Comparison of ENCODE assay signal across 12 cellular contexts in the genomic region with DNA sequence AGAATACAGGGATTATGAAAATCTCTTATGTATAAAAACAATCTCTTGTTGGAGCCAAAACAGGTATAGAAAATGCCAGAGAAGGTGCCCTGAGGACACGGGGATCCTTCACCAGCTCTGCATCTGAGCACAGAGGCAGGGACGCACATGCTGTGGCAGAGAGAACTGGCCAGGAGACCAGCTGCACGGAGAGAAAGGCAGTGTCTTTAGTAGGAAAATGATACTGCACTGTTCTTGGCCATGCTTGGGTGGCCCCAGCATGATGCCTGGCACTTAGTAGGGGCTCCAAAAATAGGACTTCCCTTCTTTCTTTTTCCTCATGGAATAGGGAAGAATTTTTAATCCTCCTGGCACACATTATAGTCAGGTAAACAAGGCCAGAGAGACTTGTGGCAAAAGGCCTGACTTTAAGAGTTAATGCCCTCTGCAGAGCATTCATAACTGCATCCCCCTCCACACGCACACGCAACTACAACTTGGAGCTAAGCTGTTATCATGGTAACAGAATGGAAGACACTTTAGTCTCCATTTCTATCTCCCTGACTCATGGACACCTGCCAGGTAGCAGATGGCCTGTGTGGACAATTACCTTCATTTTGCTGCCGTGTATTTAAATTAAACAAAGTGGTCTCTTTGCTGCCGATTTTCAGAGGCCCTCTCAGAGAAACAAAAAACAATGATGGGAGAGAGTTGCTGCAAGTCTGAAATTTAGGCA. TPM values are rescaled to one million over a fixed set of nuclear protein-coding genes. Genes with fewer than 3 reads are reported as not detected.
A peak's percentile ranks its signal among the peaks of the same experiment; 100 is the strongest.
DNase-seq lines count a peak whose midpoint lies in the region; ATAC-seq and TF ChIP-seq lines count a peak whose summit lies in the region.
"Had no signal": no experiment of that assay in that cellular context is flagged by ENCODE, and none has a peak within 500 bp of the region (broad histone marks: within the 10 kb centered on the region; RNA-seq: fewer than 3 reads in every experiment).

No MANE protein-coding gene starts in this region.

- H4K20me1 ChIP-seq in neural progenitor cell (ENCODE audit: low read depth), result no peaks in the 10 kb centered on the region
- H4K20me1 ChIP-seq in PC-9 (ENCODE audit: insufficient read depth), result no peaks in the 10 kb centered on the region

- H3K27me3 Mint-ChIP-seq in activated CD4-positive, alpha-beta T cell treated with anti-CD3 and anti-CD28 coated beads, Interleukin-2, amount 10 ng/mL, durations not matched to agents 7 days and 5 days, result no peaks in the 10 kb centered on the region
- no peaks in the 10 kb centered on the region for H3K27me3 Mint-ChIP-seq in activated CD4-positive, alpha-beta T cell treated with anti-CD3 and anti-CD28 coated beads, Interleukin-2, amount 10 ng/mL, durations not matched to agents 24 days and 14 days
- peaks cover 2% of the 10 kb centered on the region for H3K27me3 Mint-ChIP-seq in neural progenitor cell (ENCODE audit: insufficient read depth, low read depth)
- H3K27me3 Mint-ChIP-seq: natural killer cell treated with Interleukin-12 subunit alpha and Interleukin-12 subunit beta and Interleukin-15 and Interleukin-18, amount 100 ng/mL, for 72 hours had no signal

- no peak for TF ChIP-seq POLR2A in transverse colon (IDR thresholded peaks at IDR 0.05)

- WGBS in transverse colon (ENCODE audit: low coverage in 1 of 2), 2 donors, result 63 to 68% methylated on average over 5 to 7 of the region's 7 CpGs

- no peaks in the 10 kb centered on the region for H3F3A ChIP-seq in neural progenitor cell (ENCODE audit: low read depth)
- no peaks in the 10 kb centered on the region for H3F3A ChIP-seq in PC-9 (ENCODE audit: insufficient read depth, low read depth)

- H3K27ac Mint-ChIP-seq in activated CD4-positive, alpha-beta T cell treated with anti-CD3 and anti-CD28 coated beads, Interleukin-2, amount 10 ng/mL, durations not matched to agents 7 days and 5 days, result peak overlapping the region; percentile 57
- no peak overlapping the region for H3K27ac Mint-ChIP-seq in activated CD4-positive, alpha-beta T cell treated with anti-CD3 and anti-CD28 coated beads, Interleukin-2, amount 10 ng/mL, durations not matched to agents 24 days and 14 days
- H3K27ac Mint-ChIP-seq in neural progenitor cell, result peak overlapping the region; percentile 47
- H3K27ac Mint-ChIP-seq: natural killer cell treated with Interleukin-12 subunit alpha and Interleukin-12 subunit beta and Interleukin-15 and Interleukin-18, amount 100 ng/mL, for 72 hours had no signal

- H3K27me3 ChIP-seq in neural progenitor cell (no peaks in the 10 kb centered on the region), transverse colon (no peaks in the 10 kb centered on the region), PC-9 (ENCODE audit: insufficient read depth, low read depth) (no peaks in the 10 kb centered on the region)
- H3K27me3 ChIP-seq: adrenal gland, tibial artery had no signal

- no peak overlapping the region for H3K9ac ChIP-seq in neural progenitor cell

- POLR2A ChIA-PET in activated CD4-positive, alpha-beta T cell treated with anti-CD3 and anti-CD28 coated beads, Interleukin-2, amount 10 ng/mL, durations not matched to agents 7 days and 5 days (lab: Charles Lee), result no interaction called here
- POLR2A ChIA-PET in PC-9 (lab: Charles Lee; ENCODE audit: unreplicated experiment), result no interaction called here

- H3K9me2 ChIP-seq in PC-9 (ENCODE audit: insufficient read depth), result no peaks in the 10 kb centered on the region

- H3K36me3 Mint-ChIP-seq in activated CD4-positive, alpha-beta T cell treated with anti-CD3 and anti-CD28 coated beads, Interleukin-2, amount 10 ng/mL, durations not matched to agents 7 days and 5 days (ENCODE audit: low read depth), result peaks cover 1% of the 10 kb centered on the region
- H3K36me3 Mint-ChIP-seq in activated CD4-positive, alpha-beta T cell treated with anti-CD3 and anti-CD28 coated beads, Interleukin-2, amount 10 ng/mL, durations not matched to agents 24 days and 14 days (ENCODE audit: low read depth), result no peaks in the 10 kb centered on the region
- peaks cover under 1% of the 10 kb centered on the region for H3K36me3 Mint-ChIP-seq in neural progenitor cell
- H3K36me3 Mint-ChIP-seq: natural killer cell treated with Interleukin-12 subunit alpha and Interleukin-12 subunit beta and Interleukin-15 and Interleukin-18, amount 100 ng/mL, for 72 hours had no signal

- no peaks in the 10 kb centered on the region for H3K9me3 Mint-ChIP-seq in activated CD4-positive, alpha-beta T cell treated with anti-CD3 and anti-CD28 coated beads, Interleukin-2, amount 10 ng/mL, durations not matched to agents 7 days and 5 days
- no peaks in the 10 kb centered on the region for H3K9me3 Mint-ChIP-seq in activated CD4-positive, alpha-beta T cell treated with anti-CD3 and anti-CD28 coated beads, Interleukin-2, amount 10 ng/mL, durations not matched to agents 24 days and 14 days
- H3K9me3 Mint-ChIP-seq in neural progenitor cell, result no peaks in the 10 kb centered on the region
- H3K9me3 Mint-ChIP-seq: natural killer cell treated with Interleukin-12 subunit alpha and Interleukin-12 subunit beta and Interleukin-15 and Interleukin-18, amount 100 ng/mL, for 72 hours had no signal

- H3K4me3 ChIP-seq in neural progenitor cell (no peak overlapping the region), transverse colon (no peak overlapping the region), PC-9 (no peak overlapping the region)
- H3K4me3 ChIP-seq: adrenal gland, tibial artery had no signal

- H3K4me1 ChIP-seq in neural progenitor cell, result peaks cover 4% of the 10 kb centered on the region
- no peaks in the 10 kb centered on the region for H3K4me1 ChIP-seq in transverse colon
- no peaks in the 10 kb centered on the region for H3K4me1 ChIP-seq in PC-9 (replicated peaks; ENCODE audit: insufficient read depth)
- H3K4me1 ChIP-seq: tibial artery had no signal

- H3K36me3 ChIP-seq in neural progenitor cell, result no peaks in the 10 kb centered on the region
- H3K36me3 ChIP-seq in transverse colon, result no peaks in the 10 kb centered on the region
- H3K36me3 ChIP-seq in PC-9 (ENCODE audit: low read depth), result no peaks in the 10 kb centered on the region
- H3K36me3 ChIP-seq: adrenal gland had no signal

- ATAC-seq in GM21526 (IDR thresholded peaks at IDR 0.05; ENCODE audit: low FRiP score, unreplicated experiment), result no peak
- ATAC-seq: natural killer cell treated with Interleukin-12 subunit alpha and Interleukin-12 subunit beta and Interleukin-15 and Interleukin-18, amount 100 ng/mL, for 72 hours had no signal

- H3K4me2 ChIP-seq in neural progenitor cell (no peak overlapping the region), PC-9 (no peak overlapping the region)

- no peak overlapping the region for H3K27ac ChIP-seq in neural progenitor cell
- H3K27ac ChIP-seq in transverse colon, result peak overlapping the region in 2 of 4 donors; percentile 41 to 49
- H3K27ac ChIP-seq in PC-9, result no peak overlapping the region
- H3K27ac ChIP-seq: adrenal gland, tibial artery had no signal

- no peak overlapping the region for H2AFZ ChIP-seq in neural progenitor cell (replicated peaks)
- H2AFZ ChIP-seq in PC-9, result no peak overlapping the region

- H3K4me1 Mint-ChIP-seq in activated CD4-positive, alpha-beta T cell treated with anti-CD3 and anti-CD28 coated beads, Interleukin-2, amount 10 ng/mL, durations not matched to agents 7 days and 5 days, result peaks cover 28% of the 10 kb centered on the region
- H3K4me1 Mint-ChIP-seq in activated CD4-positive, alpha-beta T cell treated with anti-CD3 and anti-CD28 coated beads, Interleukin-2, amount 10 ng/mL, durations not matched to agents 24 days and 14 days, result peaks cover 18% of the 10 kb centered on the region
- H3K4me1 Mint-ChIP-seq in neural progenitor cell, result peaks cover 22% of the 10 kb centered on the region

- H3K79me2 ChIP-seq in neural progenitor cell (ENCODE audit: low read depth) (no peaks in the 10 kb centered on the region), PC-9 (ENCODE audit: low read depth) (no peaks in the 10 kb centered on the region)

- TF ChIP-seq EP300 in transverse colon (IDR thresholded peaks at IDR 0.05; ENCODE audit: low read depth), result no peak

- DNase-seq in activated CD4-positive, alpha-beta T cell treated with anti-CD3 and anti-CD28 coated beads, Interleukin-2, amount 10 ng/mL, durations not matched to agents 7 days and 5 days, result no peak
- no peak for DNase-seq in activated CD4-positive, alpha-beta T cell treated with anti-CD3 and anti-CD28 coated beads, Interleukin-2, amount 10 ng/mL, durations not matched to agents 24 days and 14 days
- DNase-seq in NCI-H146 (lab: John Stamatoyannopoulos, UW) (peak; percentile 95), NCI-H748 (lab: John Stamatoyannopoulos, UW; ENCODE audit: unreplicated experiment) (peak; percentile 97), neural progenitor cell (ENCODE audit: low spot score) (no peak), transverse colon (no peak), PC-9 (no peak)
- DNase-seq: ACHN, tibial artery had no signal

- intact Hi-C loops in activated CD4-positive, alpha-beta T cell treated with anti-CD3 and anti-CD28 coated beads, Interleukin-2, amount 10 ng/mL, durations not matched to agents 24 days and 14 days (cut with micrococcal nuclease), result no loop called here
- intact Hi-C loops in transverse colon (cut with DNase I; ENCODE audit: low total_unique reads) (no loop called here), PC-9 (cut with micrococcal nuclease; ENCODE audit: unreplicated experiment) (no loop called here)

- BruUV-seq in PC-9 (replicated peaks; lab: Mats Ljungman, UMichigan), result no TSS peak

- H3K9me3 ChIP-seq in neural progenitor cell (ENCODE audit: low read depth), result no peaks in the 10 kb centered on the region
- H3K9me3 ChIP-seq in transverse colon, result no peaks in the 10 kb centered on the region
- H3K9me3 ChIP-seq in PC-9 (ENCODE audit: insufficient read depth, low read depth), result no peaks in the 10 kb centered on the region
- H3K9me3 ChIP-seq: adrenal gland, tibial artery had no signal

- no peak overlapping the region for H3K4me3 Mint-ChIP-seq in activated CD4-positive, alpha-beta T cell treated with anti-CD3 and anti-CD28 coated beads, Interleukin-2, amount 10 ng/mL, durations not matched to agents 7 days and 5 days
- no peak overlapping the region for H3K4me3 Mint-ChIP-seq in activated CD4-positive, alpha-beta T cell treated with anti-CD3 and anti-CD28 coated beads, Interleukin-2, amount 10 ng/mL, durations not matched to agents 24 days and 14 days
- no peak overlapping the region for H3K4me3 Mint-ChIP-seq in neural progenitor cell
- H3K4me3 Mint-ChIP-seq: natural killer cell treated with Interleukin-12 subunit alpha and Interleukin-12 subunit beta and Interleukin-15 and Interleukin-18, amount 100 ng/mL, for 72 hours had no signal

- in situ Hi-C loops in transverse colon (cut with MboI; ENCODE audit: low pct_ligation_motif_present in 1 of 4, low pct_unique_long_range_greater_than_20kb in 1 of 4, low sequenced_read_pairs in 3 of 4), result no loop called here

- no peak for TF ChIP-seq CTCF in neural progenitor cell (IDR thresholded peaks at IDR 0.05)
- TF ChIP-seq CTCF in transverse colon (IDR thresholded peaks at IDR 0.05), result no peak
- TF ChIP-seq CTCF in PC-9 (conservative IDR thresholded peaks at IDR 0.05), result no peak

- CTCF ChIA-PET in activated CD4-positive, alpha-beta T cell treated with anti-CD3 and anti-CD28 coated beads, Interleukin-2, amount 10 ng/mL, durations not matched to agents 7 days and 5 days (lab: Charles Lee), result interaction anchor here (0.6 to 1.9 kb wide), 5 partner anchors 14 to 174 kb away, joined by 3 to 6 read pairs (median 4); no protein-coding TSS in a partner anchor
- CTCF ChIA-PET in PC-9 (lab: Charles Lee), result no interaction called here

RNA-seq across cellular contexts. Expression of a gene that starts 59.7 kb away (rescaled TPM):
- total RNA-seq in activated CD4-positive, alpha-beta T cell treated with anti-CD3 and anti-CD28 coated beads, Interleukin-2, amount 10 ng/mL, durations not matched to agents 7 days and 5 days, result 10 to 100 TPM; 55.9 to 62.3 TPM
- 97.4 and 102 TPM in 2 replicates for total RNA-seq in activated CD4-positive, alpha-beta T cell treated with anti-CD3 and anti-CD28 coated beads, Interleukin-2, amount 10 ng/mL, durations not matched to agents 24 days and 14 days
- total RNA-seq in neural progenitor cell (ENCODE audit: low replicate concordance) (46.5 and 81.1 TPM in 2 replicates), transverse colon (10 to 100 TPM; 16.1 to 33.7 (median 21.0) TPM), PC-9 (2021) (38.9 and 43.1 TPM in 2 replicates)

Comparison
In these comparisons a context has a peak if more than half of its experiments do, and no peak if none do; other contexts are left out.
1. DNase-seq: peak in NCI-H146 (single experiment) and NCI-H748 (single experiment); none in activated CD4-positive, alpha-beta T cell treated with anti-CD3 and anti-CD28 coated beads, Interleukin-2, amount 10 ng/mL, durations not matched to agents 7 days and 5 days (single experiment), activated CD4-positive, alpha-beta T cell treated with anti-CD3 and anti-CD28 coated beads, Interleukin-2, amount 10 ng/mL, durations not matched to agents 24 days and 14 days (single experiment), neural progenitor cell (single experiment), transverse colon (single experiment) and PC-9 (0 of 2).